Comparison of ENCODE assay signal across 34 cellular contexts in the genomic region with DNA sequence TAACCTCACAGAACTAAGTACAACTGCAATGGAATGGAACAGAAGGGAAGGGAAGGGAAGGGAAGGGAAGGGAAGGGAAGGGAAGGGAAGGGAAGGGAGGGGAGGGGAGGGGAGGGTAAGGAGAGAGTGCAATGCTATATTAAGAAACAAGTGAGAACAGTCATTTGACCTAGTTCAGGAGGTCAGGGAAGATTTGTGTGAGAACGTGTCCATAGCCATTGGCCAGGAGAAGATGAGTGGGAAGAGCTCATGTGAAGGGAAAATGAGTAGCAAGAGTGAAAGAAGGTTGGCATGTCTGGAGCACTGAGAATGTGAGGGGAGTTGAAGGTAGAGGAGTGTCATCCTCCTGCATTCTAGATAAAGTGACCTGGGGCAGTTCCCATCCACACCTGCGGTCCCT.
DNase-seq lines count a peak whose midpoint lies in the region; ATAC-seq, FAIRE-seq and TF ChIP-seq lines count a peak whose summit lies in the region.
"Had no signal": no experiment of that assay in that cellular context is flagged by ENCODE, and none has a peak within 500 bp of the region (broad histone marks: within the 10 kb centered on the region; RNA-seq: fewer than 3 reads in every experiment).

No MANE protein-coding gene starts in this region.

- CTCF ChIA-PET in HepG2 (lab: Yijun Ruan, JAX; ENCODE audit: low intra/inter-chr PET ratio, low total read pairs): no interaction called here

- no peak overlapping the region for H3K9ac ChIP-seq in HepG2 (ENCODE audit: insufficient read depth, low read depth, low read length)
- H3K9ac ChIP-seq: BLaER1; BLaER1 treated with 17β-estradiol and CSF1 and Interleukin-3, amounts not matched to agents 10 nM and 100 nM had no signal

- 67% methylated on average over 2 of the region's 2 CpGs for WGBS in HepG2 (ENCODE audit: low lambda C conversion rate)
- 77% methylated on average over 2 of the region's 2 CpGs for WGBS in right lobe of liver (ENCODE audit: insufficient coverage, low coverage, low lambda C conversion rate, missing lambda C conversion rate)
- 43 to 47% (median 47%) methylated on average over 2 of the region's 2 CpGs for WGBS in psoas muscle, 3 donors

- in situ Hi-C loops in HepG2 (cut with HindIII; ENCODE audit: extremely low pct_ligation_motif_present, low pct_unique_long_range_greater_than_20kb): no loop called here

- no peak for TF ChIP-seq CTCF in HepG2 (CRISPR knock-in tag; IDR thresholded peaks at IDR 0.05)
- no peak for TF ChIP-seq CTCF in right lobe of liver (IDR thresholded peaks at IDR 0.05)
- TF ChIP-seq CTCF in osteoblast (IDR thresholded peaks at IDR 0.05; ENCODE audit: extremely low read depth, low read depth, low read length): no peak
- TF ChIP-seq CTCF in psoas muscle (IDR thresholded peaks at IDR 0.05): no peak

- H2AFZ ChIP-seq in HepG2 (ENCODE audit: low read length) (no peak overlapping the region), osteoblast (ENCODE audit: low read length) (no peak overlapping the region)

- BruUV-seq in HepG2 (replicated peaks; lab: Mats Ljungman, UMichigan): no TSS peak

- ATAC-seq in HepG2: no peak
- ATAC-seq in right lobe of liver: no peak
- peak in 1 of 4 donors; percentile 36 for ATAC-seq in psoas muscle
- ATAC-seq in GM21390 (IDR thresholded peaks at IDR 0.05; ENCODE audit: unreplicated experiment): no peak
- no peak for ATAC-seq in GM18870 (IDR thresholded peaks at IDR 0.05; ENCODE audit: unreplicated experiment)
- ATAC-seq: A549; CD8-positive, alpha-beta T cell had no signal

- DNase-seq in HepG2 (ENCODE audit: low spot score) (no peak), right lobe of liver (no peak), RCC 7860 (ENCODE audit: low spot score) (peak; percentile 1), osteoblast (ENCODE audit: insufficient read length, low spot score, missing footprints) (peak; percentile 10), psoas muscle (no peak), NCI-H526 (lab: John Stamatoyannopoulos, UW) (no peak)
- DNase-seq: 8988T; ACHN; AML-193; BE2C; C1 segment of cervical spinal cord; Caco-2; Calu3; CD4-positive, alpha-beta memory T cell; CD4-positive, alpha-beta T cell; CD4-positive, CD25-positive, alpha-beta regulatory T cell; CD8-positive, alpha-beta memory T cell; CD8-positive, alpha-beta T cell; COR-L47; DMS 273 treated with DMSO at 0.1 percent for 48 hours; DMS153; DMS53; DMS79; DMS79 treated with DMSO at 0.1 percent for 48 hours; DND-41; EL had no signal

- no peaks in the 10 kb centered on the region for H4K20me1 ChIP-seq in HepG2 (ENCODE audit: insufficient read depth, low read length)
- no peaks in the 10 kb centered on the region for H4K20me1 ChIP-seq in osteoblast (ENCODE audit: insufficient read depth, low read length)
- H4K20me1 ChIP-seq: BLaER1; BLaER1 treated with 17β-estradiol and CSF1 and Interleukin-3, amounts not matched to agents 10 nM and 100 nM had no signal

- no peak overlapping the region for H3K27ac ChIP-seq in HepG2 (ENCODE audit: extremely low read length, insufficient read depth, low read length)
- no peak overlapping the region for H3K27ac ChIP-seq in right lobe of liver
- H3K27ac ChIP-seq in osteoblast (ENCODE audit: low read depth, low read length): no peak overlapping the region
- H3K27ac ChIP-seq in psoas muscle: peak overlapping the region; percentile 84
- H3K27ac ChIP-seq: 22Rv1; A549; BLaER1; BLaER1 treated with 17β-estradiol and CSF1 and Interleukin-3, amounts not matched to agents 10 nM and 100 nM; C4-2B had no signal

- H3K4me3 ChIP-seq in HepG2 (replicated peaks in 1 of 3; ENCODE audit: insufficient read depth in 1 of 3, low read depth in 2 of 3, low read length in 3 of 3) (no peak overlapping the region), right lobe of liver (no peak overlapping the region), osteoblast (ENCODE audit: insufficient read depth, low read length) (no peak overlapping the region), psoas muscle (no peak overlapping the region)
- H3K4me3 ChIP-seq: A549; BLaER1; BLaER1 treated with 17β-estradiol and CSF1 and Interleukin-3, amounts not matched to agents 10 nM and 100 nM had no signal

- H3K4me1 ChIP-seq in HepG2 (ENCODE audit: insufficient read depth, low read length): no peaks in the 10 kb centered on the region
- H3K4me1 ChIP-seq in right lobe of liver: no peaks in the 10 kb centered on the region
- H3K4me1 ChIP-seq in osteoblast (ENCODE audit: insufficient read depth, low read length): no peaks in the 10 kb centered on the region
- H3K4me1 ChIP-seq in psoas muscle: peaks cover 10% of the 10 kb centered on the region
- H3K4me1 ChIP-seq: A549; BE2C; BLaER1; BLaER1 treated with 17β-estradiol and CSF1 and Interleukin-3, amounts not matched to agents 10 nM and 100 nM; Caco-2 had no signal

- no peak for TF ChIP-seq POLR2A in HepG2 (IDR thresholded peaks at IDR 0.05; ENCODE audit: insufficient read depth in 1 of 2, low read depth in 2 of 2, low read length in 2 of 2)
- TF ChIP-seq POLR2A in right lobe of liver (IDR thresholded peaks at IDR 0.05): no peak

- no peak for TF ChIP-seq RAD21 in HepG2 (CRISPR knock-in tag; IDR thresholded peaks at IDR 0.05)

- TF ChIP-seq EP300 in HepG2 (IDR thresholded peaks at IDR 0.05; ENCODE audit: low read depth in 2 of 2, low read length in 2 of 2): no peak
- TF ChIP-seq EP300 in HepG2 (CRISPR knock-in tag; IDR thresholded peaks at IDR 0.05; ENCODE audit: borderline replicate concordance): no peak

- POLR2A ChIA-PET in HepG2 (lab: Yijun Ruan, JAX): no interaction called here

- no peaks in the 10 kb centered on the region for H3K79me2 ChIP-seq in HepG2 (ENCODE audit: insufficient read depth, low read length)
- H3K79me2 ChIP-seq in osteoblast (ENCODE audit: insufficient read depth, low read length): no peaks in the 10 kb centered on the region

- H3K9me3 ChIP-seq in HepG2 (ENCODE audit: low read length): no peaks in the 10 kb centered on the region
- no peaks in the 10 kb centered on the region for H3K9me3 ChIP-seq in right lobe of liver
- no peaks in the 10 kb centered on the region for H3K9me3 ChIP-seq in osteoblast (ENCODE audit: low read depth, low read length)
- H3K9me3 ChIP-seq in psoas muscle: no peaks in the 10 kb centered on the region
- H3K9me3 ChIP-seq: A549; BE2C; BLaER1; BLaER1 treated with 17β-estradiol and CSF1 and Interleukin-3, amounts not matched to agents 10 nM and 100 nM; Caco-2 had no signal

- H3K27me3 ChIP-seq in HepG2 (ENCODE audit: control insufficient read depth in 1 of 2, insufficient read depth in 2 of 2, low read length in 2 of 2) (no peaks in the 10 kb centered on the region; a peak in 1 of 5 replicates), right lobe of liver (no peaks in the 10 kb centered on the region), osteoblast (ENCODE audit: insufficient read depth, low read length) (no peaks in the 10 kb centered on the region), psoas muscle (ENCODE audit: insufficient read depth in 3 of 3, low read length in 2 of 3) (no peaks in the 10 kb centered on the region)
- H3K27me3 ChIP-seq: BE2C; BLaER1; BLaER1 treated with 17β-estradiol and CSF1 and Interleukin-3, amounts not matched to agents 10 nM and 100 nM had no signal

- no peak overlapping the region for H3K4me2 ChIP-seq in HepG2 (ENCODE audit: low read depth, low read length)
- no peak overlapping the region for H3K4me2 ChIP-seq in osteoblast (ENCODE audit: insufficient read depth, low read length)
- H3K4me2 ChIP-seq: A549; BLaER1; BLaER1 treated with 17β-estradiol and CSF1 and Interleukin-3, amounts not matched to agents 10 nM and 100 nM had no signal

- FAIRE-seq in HepG2 (lab: Jason Lieb, UNC) (no peak), RCC 7860 (lab: Jason Lieb, UNC) (no peak)
- FAIRE-seq: A204.1, A549 had no signal

- no peaks in the 10 kb centered on the region for H3K36me3 ChIP-seq in HepG2 (replicated peaks in 1 of 2; ENCODE audit: control insufficient read depth in 1 of 2, insufficient read depth in 2 of 2, low read length in 2 of 2)
- H3K36me3 ChIP-seq in right lobe of liver: no peaks in the 10 kb centered on the region
- H3K36me3 ChIP-seq in osteoblast (ENCODE audit: insufficient read depth, low read length): no peaks in the 10 kb centered on the region
- H3K36me3 ChIP-seq in psoas muscle (ENCODE audit: insufficient read depth in 1 of 2, low read depth in 1 of 2): no peaks in the 10 kb centered on the region
- H3K36me3 ChIP-seq: BE2C; BLaER1; BLaER1 treated with 17β-estradiol and CSF1 and Interleukin-3, amounts not matched to agents 10 nM and 100 nM had no signal

- intact Hi-C loops in HepG2 (cut with micrococcal nuclease; ENCODE audit: unreplicated experiment) (no loop called here), right lobe of liver (cut with DNase I) (no loop called here), psoas muscle (cut with DNase I) (no loop called here)

TF ChIP-seq in HepG2, 621 proteins besides CTCF, POLR2A, EP300 and RAD21:
- no peak for TF ChIP-seq ZNF441 (CRISPR knock-in tag; IDR thresholded peaks at IDR 0.05; ENCODE audit: borderline replicate concordance)
- TF ChIP-seq PCBP2 (optimal IDR thresholded peaks at IDR 0.05; ENCODE audit: low read depth, low read length, poor library complexity, severe bottlenecking): peak; percentile 97

Comparison
In these comparisons a context has a peak if more than half of its experiments do, and no peak if none do; other contexts are left out.
1. DNase-seq: peak in RCC 7860 (single experiment) and osteoblast (single experiment); none in HepG2 (single experiment), right lobe of liver (0 of 3), psoas muscle (0 of 2) and NCI-H526 (0 of 2).